In the genomic region with DNA sequence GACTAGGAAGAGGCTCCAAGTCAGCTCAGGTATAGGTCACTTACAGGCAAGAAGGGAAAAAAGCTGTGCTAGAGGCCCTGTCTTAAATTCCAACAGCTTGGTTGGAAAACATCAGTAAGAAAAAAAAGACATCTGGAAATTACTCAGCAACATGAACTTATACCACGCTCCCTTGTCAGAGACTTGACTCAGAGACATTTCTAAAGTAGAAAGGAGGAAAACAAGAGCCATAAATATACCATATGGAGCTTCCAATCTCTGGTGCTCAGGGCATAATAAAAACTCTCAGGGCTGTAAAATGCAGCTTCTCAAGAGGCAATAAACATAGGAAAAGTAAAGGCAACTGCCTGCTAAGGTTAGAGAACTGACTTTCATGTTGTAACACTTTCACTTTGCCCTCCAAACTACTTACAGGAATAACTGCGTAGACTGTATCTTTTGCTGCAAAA, we compare ENCODE assay signal across 17 cellular contexts. TPM values are rescaled to one million over a fixed set of nuclear protein-coding genes. Genes with fewer than 3 reads are reported as not detected.
DNase-seq lines count a peak whose midpoint lies in the region; ATAC-seq and TF ChIP-seq lines count a peak whose summit lies in the region.
"Had no signal": no experiment of that assay in that cellular context is flagged by ENCODE, and none has a peak within 500 bp of the region (broad histone marks: within the 10 kb centered on the region; RNA-seq: fewer than 3 reads in every experiment).

No MANE protein-coding gene starts in this region.

- TF ChIP-seq CTCF in uterus (IDR thresholded peaks at IDR 0.05) = no peak

- H3K4me3 ChIP-seq in right cardiac atrium (ENCODE audit: low read length) = no peak overlapping the region
- H3K4me3 ChIP-seq in uterus = no peak overlapping the region

- TF ChIP-seq POLR2A in uterus (IDR thresholded peaks at IDR 0.05) (no peak), erythroblast (IDR thresholded peaks at IDR 0.05; ENCODE audit: low read length) (no peak)

- ATAC-seq in right cardiac atrium = no peak
- no peak for ATAC-seq in Right ventricle myocardium superior (ENCODE audit: poor library complexity)
- no peak for ATAC-seq in GM19467 (IDR thresholded peaks at IDR 0.05; ENCODE audit: unreplicated experiment)

- H3K27me3 ChIP-seq in right cardiac atrium (ENCODE audit: control insufficient read depth, insufficient read depth) (no peaks in the 10 kb centered on the region), uterus (no peaks in the 10 kb centered on the region)
- H3K27me3 ChIP-seq: brain microvascular endothelial cell had no signal

- H3K36me3 ChIP-seq in uterus = no peaks in the 10 kb centered on the region

- H3K27ac ChIP-seq in right cardiac atrium (ENCODE audit: low read length) (peak overlapping the region; percentile 64), uterus (peak overlapping the region; percentile 47 to 72)
- H3K27ac ChIP-seq: brain microvascular endothelial cell had no signal

- DNase-seq in right cardiac atrium (no peak), Right ventricle myocardium superior (no peak), amniotic epithelial cell (ENCODE audit: low read depth) (peak; percentile 76), left kidney (ENCODE audit: low read depth, low spot score) (peak; percentile 44), uterus (no peak), erythroblast (lab: John Stamatoyannopoulos, UW) (no peak)
- no peak for DNase-seq in stimulated activated CD4-positive, alpha-beta T cell treated with anti-CD3 and anti-CD28 coated beads, Interleukin-4, amount 100 ng/mL, for 4 hours
- DNase-seq: activated T-cell treated with anti-CD3 and anti-CD28 coated beads for 4 hours; brain microvascular endothelial cell; CD4-positive, CD25-positive, alpha-beta regulatory T cell; KG1; NCI-H187; NCI-H82; stimulated activated CD4-positive, alpha-beta T cell treated with anti-CD3 and anti-CD28 coated beads, Interleukin-2, amount 100 ng/mL, for 48 hours had no signal

- 57% methylated on average over 2 of the region's 2 CpGs for whole genome bisulfite sequencing in right cardiac atrium

- H3K9me3 ChIP-seq in right cardiac atrium (ENCODE audit: control insufficient read depth, low read length) (no peaks in the 10 kb centered on the region), uterus (peaks cover 0 to 3% of the 10 kb centered on the region in 2 donors)

- intact Hi-C loops in right cardiac atrium (cut with DNase I) = no loop called here
- intact Hi-C loops in Right ventricle myocardium superior (cut with DNase I) = no loop called here
- intact Hi-C loops in uterus (cut with DNase I; ENCODE audit: low total_unique reads) = no loop called here

- H3K4me1 ChIP-seq in right cardiac atrium (ENCODE audit: control insufficient read depth, insufficient read depth, low read length) (no peaks in the 10 kb centered on the region), uterus (no peaks in the 10 kb centered on the region)

RNA-seq across cellular contexts. Expression of a gene that starts 14.7 kb away (rescaled TPM):
- 100 to 1,000 TPM; 144 to 181 (median 166) TPM for total RNA-seq in right cardiac atrium
- 218 TPM for polyA plus RNA-seq in right cardiac atrium
- 198 TPM for total RNA-seq in Right ventricle myocardium superior
- 10 to 100 TPM in 3 of 4 donors, 1 to 10 TPM in 1; 8.2 to 59.7 (median 40.8) TPM for total RNA-seq in uterus

RNA-seq across cellular contexts. Expression of a gene that starts 18.2 kb away (rescaled TPM):
- total RNA-seq in right cardiac atrium = not detected
- polyA plus RNA-seq in right cardiac atrium = 0.14 TPM
- not detected for total RNA-seq in Right ventricle myocardium superior
- total RNA-seq in uterus = not detected
- total RNA-seq: CD4-positive, CD25-positive, alpha-beta regulatory T cell; mononuclear cell; pulmonary artery endothelial cell had no signal
- polyA plus RNA-seq: CD4-positive, CD25-positive, alpha-beta regulatory T cell had no signal

RNA-seq across cellular contexts. Expression of a gene that starts 36.8 kb away (rescaled TPM):
- total RNA-seq in right cardiac atrium = 10 to 100 TPM; 14.1 to 20.9 (median 16.5) TPM
- 10.3 TPM for polyA plus RNA-seq in right cardiac atrium
- total RNA-seq in Right ventricle myocardium superior = 14.0 TPM
- 10 to 100 TPM in 3 of 4 donors, 1 to 10 TPM in 1; 6.9 to 22.5 (median 16.6) TPM for total RNA-seq in uterus

RNA-seq across cellular contexts. Expression of a gene that starts 49.4 kb away (rescaled TPM):
- 10 to 100 TPM; 40.2 to 46.9 (median 43.4) TPM for total RNA-seq in right cardiac atrium
- polyA plus RNA-seq in right cardiac atrium = 27.8 TPM
- total RNA-seq in Right ventricle myocardium superior = 37.7 TPM
- total RNA-seq in uterus = 10 to 100 TPM in 3 of 4 donors, 1 to 10 TPM in 1; 4.9 to 53.0 (median 24.3) TPM

Comparison
In these comparisons a context has a peak if more than half of its experiments do, and no peak if none do; other contexts are left out.
1. DNase-seq: peak in amniotic epithelial cell (single experiment) and left kidney (single experiment); none in right cardiac atrium (0 of 3), Right ventricle myocardium superior (single experiment), uterus (0 of 2), erythroblast (0 of 2) and stimulated activated CD4-positive, alpha-beta T cell treated with anti-CD3 and anti-CD28 coated beads, Interleukin-4, amount 100 ng/mL, for 4 hours (0 of 2).